Comparison of ENCODE assay signal across 1 cellular context in genomic region chr2:236193026-236193425, GRCh38.
TF ChIP-seq lines count a peak whose summit lies in the region.

No MANE protein-coding gene starts in this region.

TF ChIP-seq in GM23338, 12 proteins besides CTCF, POLR2A, EP300 and RAD21 (continued from another document):
- TF ChIP-seq ZNF462 (CRISPR knock-in tag; IDR thresholded peaks at IDR 0.05) (no peak), POLR2AphosphoS5 (IDR thresholded peaks at IDR 0.05; ENCODE audit: low read depth) (no peak), ZNF114 (CRISPR knock-in tag; IDR thresholded peaks at IDR 0.05) (no peak), CREB1 (CRISPR knock-in tag; IDR thresholded peaks at IDR 0.05; ENCODE audit: low read depth) (no peak), STAT1 (IDR thresholded peaks at IDR 0.05; ENCODE audit: unreplicated experiment) (no peak), ZNF331 (CRISPR knock-in tag; IDR thresholded peaks at IDR 0.05; ENCODE audit: low read depth) (no peak), EZH2phosphoT487 (IDR thresholded peaks at IDR 0.05; ENCODE audit: unreplicated experiment) (no peak), REST (IDR thresholded peaks at IDR 0.05; ENCODE audit: unreplicated experiment) (no peak), JUNB (IDR thresholded peaks at IDR 0.05; ENCODE audit: unreplicated experiment) (no peak)
